In the genomic region with DNA sequence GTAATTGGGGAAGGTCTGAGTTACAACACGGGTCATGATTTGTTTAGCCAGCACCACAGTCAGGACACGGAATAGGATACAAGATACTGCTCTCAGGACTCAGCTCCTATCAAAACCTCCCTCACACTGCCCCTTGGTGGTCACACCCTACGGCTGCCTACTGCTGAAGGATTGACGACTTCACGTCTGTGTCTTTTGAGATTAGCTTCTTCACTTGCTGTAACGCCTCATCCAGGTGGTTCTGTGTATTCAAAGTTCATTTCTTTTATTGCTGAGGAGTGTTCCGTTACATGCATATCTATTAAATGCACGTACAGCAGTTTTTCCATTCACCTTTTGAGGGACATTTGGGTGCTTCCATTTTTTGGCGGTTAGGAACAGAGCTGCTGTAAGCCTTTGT, we compare ENCODE assay signal across 1 cellular context.
TF ChIP-seq lines count a peak whose summit lies in the region.

No MANE protein-coding gene starts in this region.

TF ChIP-seq in K562, 482 proteins besides CTCF, POLR2A, EP300 and RAD21 (continued from another document):
- TF ChIP-seq HMGXB4 (CRISPR knock-in tag; IDR thresholded peaks at IDR 0.05) (no peak), TAF15 (IDR thresholded peaks at IDR 0.05; ENCODE audit: low read depth, low read length) (no peak), TRIM28 (IDR thresholded peaks at IDR 0.05) (no peak)
